8 cellular contexts compared by ENCODE assay signal in genomic region chr1:14924455-14925325, GRCh38.
DNase-seq lines count a peak whose midpoint lies in the region; ATAC-seq and TF ChIP-seq lines count a peak whose summit lies in the region.

No MANE protein-coding gene starts in this region.

- H3K4me1 Mint-ChIP-seq in Caco-2 (ENCODE audit: low read depth, unreplicated experiment) (no peaks in the 10 kb centered on the region), neural crest cell (peaks cover 12% of the 10 kb centered on the region)
- peaks cover 5% of the 10 kb centered on the region for H3K4me1 Mint-ChIP-seq in activated T-helper 1 cell treated with anti-CD3 and anti-CD28 coated beads, Interleukin-12 subunit alpha, Interleukin-12 subunit beta, Interleukin-2, Interleukin-4 antibody, amounts not matched to agents 30 ng/mL and 10 ng/mL and 1 ng/mL, durations not matched to agents 14 hours and 24 hours and 36 hours (ENCODE audit: low read depth)

- TF ChIP-seq EP300 in gastroesophageal sphincter (IDR thresholded peaks at IDR 0.05) = no peak

- CTCF ChIA-PET in Caco-2 (lab: Charles Lee) = interaction anchor here (0.6 kb wide), 1 partner anchor 82 kb away, joined by 5 read pairs; no protein-coding TSS in a partner anchor

- H3K27ac Mint-ChIP-seq in Caco-2 (ENCODE audit: unreplicated experiment) (no peak overlapping the region), neural crest cell (ENCODE audit: unreplicated experiment) (no peak overlapping the region)
- H3K27ac Mint-ChIP-seq in activated T-helper 1 cell treated with anti-CD3 and anti-CD28 coated beads, Interleukin-12 subunit alpha, Interleukin-12 subunit beta, Interleukin-2, Interleukin-4 antibody, amounts not matched to agents 30 ng/mL and 10 ng/mL and 1 ng/mL, durations not matched to agents 14 hours and 24 hours and 36 hours = no peak overlapping the region

- no peaks in the 10 kb centered on the region; the same call in 1 of the 2 replicates for H3K27me3 ChIP-seq in Caco-2 (replicated peaks; ENCODE audit: control insufficient read depth, insufficient read depth, low read length)
- H3K27me3 ChIP-seq in gastroesophageal sphincter = no peaks in the 10 kb centered on the region

- no peaks in the 10 kb centered on the region for H3K27me3 Mint-ChIP-seq in Caco-2 (ENCODE audit: insufficient read depth, unreplicated experiment)
- H3K27me3 Mint-ChIP-seq in activated T-helper 1 cell treated with anti-CD3 and anti-CD28 coated beads, Interleukin-12 subunit alpha, Interleukin-12 subunit beta, Interleukin-2, Interleukin-4 antibody, amounts not matched to agents 30 ng/mL and 10 ng/mL and 1 ng/mL, durations not matched to agents 14 hours and 24 hours and 36 hours (ENCODE audit: insufficient read depth) = peaks cover 31% of the 10 kb centered on the region
- peaks cover 60% of the 10 kb centered on the region for H3K27me3 Mint-ChIP-seq in neural crest cell (ENCODE audit: low read depth)

- peak; percentile 84 for ATAC-seq in gastroesophageal sphincter

- POLR2A ChIA-PET in Caco-2 (lab: Charles Lee) = no interaction called here

- 4% methylated on average over 13 of the region's 93 CpGs; no CpG with 5 or more reads in 1 of the 2 donors for WGBS in gastroesophageal sphincter (ENCODE audit: low coverage in 1 of 2), 2 donors

- TF ChIP-seq CTCF in Caco-2 (IDR thresholded peaks at IDR 0.05; ENCODE audit: insufficient read depth in 1 of 2, low read depth in 1 of 2, low read length in 1 of 2, severe bottlenecking in 1 of 2, unreplicated experiment in 1 of 2) = no peak
- TF ChIP-seq CTCF in gastroesophageal sphincter (IDR thresholded peaks at IDR 0.05) = peak in 2 of 4 experiments; percentile 32 to 52
- no peak for TF ChIP-seq CTCF in neural crest cell (conservative IDR thresholded peaks at IDR 0.05)

- intact Hi-C loops in Caco-2 (cut with micrococcal nuclease; ENCODE audit: unreplicated experiment) = loop anchor here (2.0 kb wide), 1 partner anchor 102 kb away; no protein-coding TSS in a partner anchor
- intact Hi-C loops in activated T-helper 1 cell treated with anti-CD3 and anti-CD28 coated beads, Interleukin-12 subunit alpha, Interleukin-12 subunit beta, Interleukin-2, Interleukin-4 antibody, amounts not matched to agents 30 ng/mL and 10 ng/mL and 1 ng/mL, durations not matched to agents 14 hours and 24 hours and 36 hours (cut with micrococcal nuclease) = no loop called here

- H3K9me3 ChIP-seq in Caco-2 (no peaks in the 10 kb centered on the region), gastroesophageal sphincter (no peaks in the 10 kb centered on the region)

- H3K4me1 ChIP-seq in Caco-2 (peaks cover 4% of the 10 kb centered on the region; the same call in 1 of the 2 replicates), gastroesophageal sphincter (peaks cover 0 to 28% (median 11%) of the 10 kb centered on the region in 3 donors)

- no peak for TF ChIP-seq POLR2A in gastroesophageal sphincter (IDR thresholded peaks at IDR 0.05)

- H3K36me3 ChIP-seq in Caco-2 (ENCODE audit: control insufficient read depth, insufficient read depth, low read length) = no peaks in the 10 kb centered on the region
- no peaks in the 10 kb centered on the region for H3K36me3 ChIP-seq in gastroesophageal sphincter

- BruUV-seq in Caco-2 (replicated peaks; lab: Mats Ljungman, UMichigan) = no TSS peak

- H3K9me3 Mint-ChIP-seq in Caco-2 (ENCODE audit: unreplicated experiment) = no peaks in the 10 kb centered on the region
- no peaks in the 10 kb centered on the region for H3K9me3 Mint-ChIP-seq in activated T-helper 1 cell treated with anti-CD3 and anti-CD28 coated beads, Interleukin-12 subunit alpha, Interleukin-12 subunit beta, Interleukin-2, Interleukin-4 antibody, amounts not matched to agents 30 ng/mL and 10 ng/mL and 1 ng/mL, durations not matched to agents 14 hours and 24 hours and 36 hours
- H3K9me3 Mint-ChIP-seq in neural crest cell = no peaks in the 10 kb centered on the region

- H3K27ac ChIP-seq in gastroesophageal sphincter = peak overlapping the region in 3 of 4 donors; percentile 74 to 82 (median 79)

- H3K4me3 ChIP-seq in Caco-2 (ENCODE audit: low read depth, low read length) (peak overlapping the region; percentile 52), gastroesophageal sphincter (peak overlapping the region; percentile 53 to 74)

- peak in 1 of 2 experiments; percentile 52 for DNase-seq in Caco-2
- DNase-seq in HT-29 (ENCODE audit: low spot score) = peak; percentile 10
- DNase-seq in activated T-helper 1 cell treated with anti-CD3 and anti-CD28 coated beads, Interleukin-12 subunit alpha, Interleukin-12 subunit beta, Interleukin-2, Interleukin-4 antibody, amounts not matched to agents 30 ng/mL and 10 ng/mL and 1 ng/mL, durations not matched to agents 14 hours and 24 hours and 36 hours (ENCODE audit: low spot score) = no peak
- peak; percentile 23 for DNase-seq in neural crest cell (ENCODE audit: low read depth, low spot score)
- no peak for DNase-seq in DMS153 (lab: John Stamatoyannopoulos, UW)
- no peak for DNase-seq in activated CD4-positive, CD25-positive, alpha-beta regulatory T cell treated with anti-CD3 and anti-CD28 coated beads, Interleukin-2, amount 50 U/mL, for 72 hours
- DNase-seq in NCI-H128 (lab: John Stamatoyannopoulos, UW; ENCODE audit: unreplicated experiment) = no peak

- H3K4me3 Mint-ChIP-seq in Caco-2 (ENCODE audit: unreplicated experiment) (peak overlapping the region; percentile 67), neural crest cell (peak overlapping the region; percentile 31)
- H3K4me3 Mint-ChIP-seq in activated T-helper 1 cell treated with anti-CD3 and anti-CD28 coated beads, Interleukin-12 subunit alpha, Interleukin-12 subunit beta, Interleukin-2, Interleukin-4 antibody, amounts not matched to agents 30 ng/mL and 10 ng/mL and 1 ng/mL, durations not matched to agents 14 hours and 24 hours and 36 hours = peak overlapping the region; percentile 54

- no peaks in the 10 kb centered on the region for H3K36me3 Mint-ChIP-seq in Caco-2 (ENCODE audit: insufficient read depth, unreplicated experiment)
- no peaks in the 10 kb centered on the region for H3K36me3 Mint-ChIP-seq in activated T-helper 1 cell treated with anti-CD3 and anti-CD28 coated beads, Interleukin-12 subunit alpha, Interleukin-12 subunit beta, Interleukin-2, Interleukin-4 antibody, amounts not matched to agents 30 ng/mL and 10 ng/mL and 1 ng/mL, durations not matched to agents 14 hours and 24 hours and 36 hours (ENCODE audit: low read depth)
- H3K36me3 Mint-ChIP-seq in neural crest cell (ENCODE audit: low read depth) = no peaks in the 10 kb centered on the region

Comparison
In these comparisons a context has a peak if more than half of its experiments do, and no peak if none do; other contexts are left out.
1. DNase-seq: peak in HT-29 (single experiment) and neural crest cell (single experiment); none in activated T-helper 1 cell treated with anti-CD3 and anti-CD28 coated beads, Interleukin-12 subunit alpha, Interleukin-12 subunit beta, Interleukin-2, Interleukin-4 antibody, amounts not matched to agents 30 ng/mL and 10 ng/mL and 1 ng/mL, durations not matched to agents 14 hours and 24 hours and 36 hours (single experiment), DMS153 (single experiment), activated CD4-positive, CD25-positive, alpha-beta regulatory T cell treated with anti-CD3 and anti-CD28 coated beads, Interleukin-2, amount 50 U/mL, for 72 hours (single experiment) and NCI-H128 (single experiment).
2. Peak in every context shown above with its lines, with median percentiles within 50 percentile points of each other: H3K4me3 Mint-ChIP-seq.